Comparison of ENCODE assay signal across 8 cellular contexts in genomic region chr22:35648066-35649025, GRCh38. TPM values are rescaled to one million over a fixed set of nuclear protein-coding genes. Genes with fewer than 3 reads are reported as not detected.
A peak's percentile ranks its signal among the peaks of the same experiment; 100 is the strongest.
DNase-seq lines count a peak whose midpoint lies in the region; ATAC-seq and TF ChIP-seq lines count a peak whose summit lies in the region.

Gene APOL6, plus strand, starts transcription at chr22:35648446. Its CDS starts 7,980 bp downstream, at chr22:35656426.

- intact Hi-C loops in left lung (cut with DNase I): no loop called here

- in situ Hi-C loops in HAP-1 (cut with MboI; ENCODE audit: low sequenced_read_pairs): no loop called here

- peaks cover 8 to 42% of the 10 kb centered on the region in 2 donors for H3K4me1 ChIP-seq in left lung
- no peaks in the 10 kb centered on the region for H3K4me1 ChIP-seq in HAP-1

- peaks cover 4% of the 10 kb centered on the region for H3K9me3 ChIP-seq in AG04450 (ENCODE audit: control insufficient read depth, insufficient read depth, low read length)
- no peaks in the 10 kb centered on the region for H3K9me3 ChIP-seq in left lung
- H3K9me3 ChIP-seq in HAP-1: no peaks in the 10 kb centered on the region

- peaks cover 18% of the 10 kb centered on the region for H3K36me3 Mint-ChIP-seq in central memory CD8-positive, alpha-beta T cell (ENCODE audit: insufficient read depth)

- peak within 1 kb of the TSS; percentile 100 for H3K4me3 Mint-ChIP-seq in central memory CD8-positive, alpha-beta T cell

- TF ChIP-seq CTCF in AG04450 (IDR thresholded peaks at IDR 0.05; ENCODE audit: low read depth, low read length) (no peak), left lung (IDR thresholded peaks at IDR 0.05) (no peak)

- H3K27me3 Mint-ChIP-seq in central memory CD8-positive, alpha-beta T cell: no peaks in the 10 kb centered on the region

- H3K4me3 ChIP-seq in AG04450 (ENCODE audit: low read depth, low read length) (peak within 1 kb of the TSS; percentile 72), left lung (peak within 1 kb of the TSS; percentile 44 to 87), HAP-1 (no peak within 1 kb of the TSS)

- CTCF ChIA-PET in AG04450 (lab: Charles Lee): interaction anchor here (0.7 to 2.0 kb wide), 3 partner anchors 15 to 417 kb away, joined by 3 to 6 read pairs (median 5); no protein-coding TSS in a partner anchor

- no peaks in the 10 kb centered on the region for H3K9me3 Mint-ChIP-seq in central memory CD8-positive, alpha-beta T cell

- POLR2A ChIA-PET in AG04450 (lab: Yijun Ruan, JAX): interaction anchor here (1.4 kb wide), 2 partner anchors 11 to 21 kb away, joined by 4 to 5 read pairs; no protein-coding TSS in a partner anchor

- H3K27me3 ChIP-seq in AG04450 (ENCODE audit: control insufficient read depth, insufficient read depth, low read length) (no peaks in the 10 kb centered on the region), left lung (no peaks in the 10 kb centered on the region), HAP-1 (ENCODE audit: low read depth) (no peaks in the 10 kb centered on the region)

- no peak for DNase-seq in AG04450 (ENCODE audit: low read depth, low spot score)
- peak; percentile 82 for DNase-seq in M059J (ENCODE audit: low read depth)
- DNase-seq in activated CD4-positive, CD25-positive, alpha-beta regulatory T cell (lab: John Stamatoyannopoulos, UW): peak in 3 of 4 experiments; percentile 37 to 52 (median 37)
- DNase-seq in central memory CD8-positive, alpha-beta T cell (ENCODE audit: low spot score in 2 of 2): peak; percentile 40 to 64
- no peak for DNase-seq in left lung
- DNase-seq in stimulated activated CD4-positive, alpha-beta T cell treated with anti-CD3 and anti-CD28 coated beads, Interleukin-4, amount 100 ng/mL, for 4 hours: peak; percentile 39 to 75
- no peak for DNase-seq in HAP-1 (ENCODE audit: low spot score in 2 of 2)

- peak within 1 kb of the TSS; percentile 100 for H3K27ac Mint-ChIP-seq in central memory CD8-positive, alpha-beta T cell (ENCODE audit: low read depth)

- peaks cover 42% of the 10 kb centered on the region for H3K4me1 Mint-ChIP-seq in central memory CD8-positive, alpha-beta T cell

- ATAC-seq in GM18909 (IDR thresholded peaks at IDR 0.05; ENCODE audit: poor library complexity, unreplicated experiment) (peak; percentile 61), left lung (peak; percentile 83)
- ATAC-seq in central memory CD8-positive, alpha-beta T cell (replicated peaks; ENCODE audit: extremely low read depth, poor library complexity, severe bottlenecking): peak; percentile 82

- H3K36me3 ChIP-seq in left lung (no peaks in the 10 kb centered on the region), HAP-1 (replicated peaks) (no peaks in the 10 kb centered on the region)

- H3K27ac ChIP-seq in AG04450 (ENCODE audit: low read depth, low read length) (peak within 1 kb of the TSS; percentile 85), left lung (peak within 1 kb of the TSS; percentile 95)

RNA-seq across cellular contexts. Expression of gene APOL6, which starts in this region (rescaled TPM):
- polyA plus RNA-seq in AG04450 (2011; rRNA removed): 12.1 and 15.0 TPM in 2 replicates
- 26.0 and 34.0 TPM in 2 replicates for polyA minus RNA-seq in AG04450 (2011; rRNA and poly(A)+ RNA removed)
- total RNA-seq in M059J (2014; rRNA removed; shearing (Covaris generic)): 22.2 and 25.8 TPM in 2 replicates
- total RNA-seq in left lung: 10 to 100 TPM; 35.8 to 49.2 TPM

Comparison
In these comparisons a context has a peak if more than half of its experiments do, and no peak if none do; other contexts are left out.
1. DNase-seq: peak in M059J (single experiment), activated CD4-positive, CD25-positive, alpha-beta regulatory T cell (3 of 4), central memory CD8-positive, alpha-beta T cell (2 of 2) and stimulated activated CD4-positive, alpha-beta T cell treated with anti-CD3 and anti-CD28 coated beads, Interleukin-4, amount 100 ng/mL, for 4 hours (2 of 2); none in AG04450 (single experiment), left lung (0 of 2) and HAP-1 (0 of 2).
2. Peak in every context shown above with its lines, with median percentiles within 50 percentile points of each other: ATAC-seq.